Comparison of ENCODE assay signal across 8 cellular contexts in genomic region chr5:67003906-67004729, GRCh38.
DNase-seq lines count a peak whose midpoint lies in the region; TF ChIP-seq lines count a peak whose summit lies in the region.

No MANE protein-coding gene starts in this region.

- peak overlapping the region; percentile 87 for H3K4me3 Mint-ChIP-seq in endothelial cell (ENCODE audit: unreplicated experiment)

- DNase-seq in NK-92 (lab: John Stamatoyannopoulos, UW; ENCODE audit: unreplicated experiment) (peak; percentile 7), HS-5 (ENCODE audit: low read depth) (peak; percentile 56), NOMO-1 treated with DMSO at 0.1 percent for 48 hours (lab: John Stamatoyannopoulos, UW; ENCODE audit: unreplicated experiment) (peak; percentile 68), endothelial cell (ENCODE audit: low spot score) (peak; percentile 85), mesenteric fat pad (ENCODE audit: low spot score) (peak; percentile 91)
- no peak for DNase-seq in NK-92 treated with Interleukin-12 subunit alpha and Interleukin-12 subunit beta, amount 100 ng/mL, for 24 hours (lab: John Stamatoyannopoulos, UW)
- peak; percentile 89 for DNase-seq in activated CD8-positive, alpha-beta memory T cell treated with anti-CD3 and anti-CD28 coated beads, Interleukin-2, amount 50 U/mL, for 48 hours
- peak; percentile 61 for DNase-seq in stimulated activated CD8-positive, alpha-beta memory T cell treated with anti-CD3 and anti-CD28 coated beads, Interleukin-12 subunit alpha, Interleukin-12 subunit beta, amount 100 ng/mL, for 24 hours (ENCODE audit: extremely low read depth)

- H3K36me3 Mint-ChIP-seq in endothelial cell (ENCODE audit: low read depth, unreplicated experiment), result peaks cover 9% of the 10 kb centered on the region

- peak overlapping the region; percentile 97 for H3K27ac Mint-ChIP-seq in endothelial cell (ENCODE audit: unreplicated experiment)

- no peaks in the 10 kb centered on the region for H3K9me3 Mint-ChIP-seq in endothelial cell (ENCODE audit: unreplicated experiment)

- TF ChIP-seq CTCF in endothelial cell (IDR thresholded peaks at IDR 0.05; ENCODE audit: unreplicated experiment), result no peak

- peaks cover 72% of the 10 kb centered on the region for H3K4me1 Mint-ChIP-seq in endothelial cell (ENCODE audit: unreplicated experiment)

- no peaks in the 10 kb centered on the region for H3K27me3 Mint-ChIP-seq in endothelial cell (ENCODE audit: unreplicated experiment)
